ENCODE assay signal across 11 cellular contexts in genomic region chr9:94316236-94316635, GRCh38. TPM values are rescaled to one million over a fixed set of nuclear protein-coding genes. Genes with fewer than 3 reads are reported as not detected.
"Had no signal": no experiment of that assay in that cellular context is flagged by ENCODE, and none has a peak within 500 bp of the region (broad histone marks: within the 10 kb centered on the region; RNA-seq: fewer than 3 reads in every experiment).

No MANE protein-coding gene starts in this region.

RNA-seq across cellular contexts. Expression of gene NUTM2F, which starts 12.2 kb away (rescaled TPM):
- total RNA-seq: activated CD4-positive, alpha-beta memory T cell treated with anti-CD3 and anti-CD28 coated beads for 36 hours; endothelial cell of umbilical vein; esophagus squamous epithelium; fibroblast of villous mesenchyme; glomerular endothelial cell; lung microvascular endothelial cell; osteocyte; psoas muscle; temporal lobe had no signal
- polyA plus RNA-seq: endothelial cell of umbilical vein, keratinocyte, small intestine had no signal
